ENCODE assay signal across 8 cellular contexts in genomic region chr22:37284807-37285355, GRCh38. TPM values are rescaled to one million over a fixed set of nuclear protein-coding genes. Genes with fewer than 3 reads are reported as not detected.
DNase-seq lines count a peak whose midpoint lies in the region; ATAC-seq and TF ChIP-seq lines count a peak whose summit lies in the region.

No MANE protein-coding gene starts in this region.

- H3K4me1 Mint-ChIP-seq in activated CD4-positive, alpha-beta memory T cell treated with anti-CD3 and anti-CD28 coated beads for 36 hours (ENCODE audit: low read depth) = peaks cover 66% of the 10 kb centered on the region

- H3K27me3 ChIP-seq in hepatocyte = peaks cover 5% of the 10 kb centered on the region

- no peaks in the 10 kb centered on the region for H3K4me1 ChIP-seq in hepatocyte (ENCODE audit: insufficient read depth)

- peak overlapping the region; percentile 82 for H3K4me3 Mint-ChIP-seq in activated CD4-positive, alpha-beta memory T cell treated with anti-CD3 and anti-CD28 coated beads for 36 hours

- POLR2A ChIA-PET in activated CD4-positive, alpha-beta memory T cell treated with anti-CD3 and anti-CD28 coated beads for 36 hours (lab: Charles Lee) = interaction anchor here (0.8 to 1.5 kb wide), 2 partner anchors 11 to 56 kb away, joined by 3 to 7 read pairs; no protein-coding TSS in a partner anchor

- ATAC-seq in GM18519 (IDR thresholded peaks at IDR 0.05; ENCODE audit: low FRiP score, unreplicated experiment) = no peak

- DNase-seq in stimulated activated CD4-positive, alpha-beta T cell treated with anti-CD3 and anti-CD28 coated beads, Interleukin-15, amount 100 ng/mL, for 24 hours = peak; percentile 41
- DNase-seq in stimulated activated CD4-positive, alpha-beta T cell treated with anti-CD3 and anti-CD28 coated beads, Interleukin-12 subunit alpha, Interleukin-12 subunit beta, amount 100 ng/mL, for 4 hours = no peak
- peak; percentile 59 for DNase-seq in activated CD4-positive, alpha-beta memory T cell treated with anti-CD3 and anti-CD28 coated beads for 36 hours
- peak; percentile 92 for DNase-seq in cardiac septum (ENCODE audit: low spot score)
- peak; percentile 20 for DNase-seq in stimulated activated naive CD4-positive, alpha-beta T cell treated with Interleukin-2 at 50 U/mL for 16 hours (lab: John Stamatoyannopoulos, UW)
- no peak for DNase-seq in hepatocyte (ENCODE audit: low spot score)
- no peak for DNase-seq in HUDEP-2 (lab: John Stamatoyannopoulos, UW; ENCODE audit: unreplicated experiment in 76 of 76)

- no peak overlapping the region for H2AFZ ChIP-seq in hepatocyte

- no peak overlapping the region for H3K27ac ChIP-seq in hepatocyte

- H3K27me3 Mint-ChIP-seq in activated CD4-positive, alpha-beta memory T cell treated with anti-CD3 and anti-CD28 coated beads for 36 hours = no peaks in the 10 kb centered on the region

- intact Hi-C loops in activated CD4-positive, alpha-beta memory T cell treated with anti-CD3 and anti-CD28 coated beads for 36 hours (cut with micrococcal nuclease) = loop anchor here (2.0 kb wide), 1 partner anchor 18 kb away; no protein-coding TSS in a partner anchor
- intact Hi-C loops in cardiac septum (cut with DNase I) = no loop called here

- 54% methylated on average over 13 of the region's 14 CpGs for WGBS in hepatocyte (ENCODE audit: low lambda C conversion rate, missing lambda C conversion rate)

- no peaks in the 10 kb centered on the region for H3K79me2 ChIP-seq in hepatocyte

- no peaks in the 10 kb centered on the region for H4K20me1 ChIP-seq in hepatocyte (ENCODE audit: insufficient read depth, poor library complexity, severe bottlenecking)

- CTCF ChIA-PET in activated CD4-positive, alpha-beta memory T cell treated with anti-CD3 and anti-CD28 coated beads for 36 hours (lab: Charles Lee) = interaction anchor here (0.8 to 2.0 kb wide), 6 partner anchors 12 to 174 kb away, joined by 3 to 6 read pairs (median 4); no protein-coding TSS in a partner anchor

- H3K36me3 ChIP-seq in hepatocyte (replicated peaks; ENCODE audit: insufficient read depth, low read depth) = no peaks in the 10 kb centered on the region

- H3K9me2 ChIP-seq in hepatocyte (replicated peaks; ENCODE audit: insufficient read depth) = no peaks in the 10 kb centered on the region

- H3K9me3 Mint-ChIP-seq in activated CD4-positive, alpha-beta memory T cell treated with anti-CD3 and anti-CD28 coated beads for 36 hours = no peaks in the 10 kb centered on the region

- TF ChIP-seq CTCF in hepatocyte (IDR thresholded peaks at IDR 0.05; ENCODE audit: poor library complexity) = no peak

- no peak overlapping the region for H3K4me3 ChIP-seq in hepatocyte

- H3K36me3 Mint-ChIP-seq in activated CD4-positive, alpha-beta memory T cell treated with anti-CD3 and anti-CD28 coated beads for 36 hours = peaks cover 23% of the 10 kb centered on the region

- H3K4me2 ChIP-seq in hepatocyte = no peak overlapping the region

- no peaks in the 10 kb centered on the region for H3K9me3 ChIP-seq in hepatocyte (ENCODE audit: low read depth)

- H3K27ac Mint-ChIP-seq in activated CD4-positive, alpha-beta memory T cell treated with anti-CD3 and anti-CD28 coated beads for 36 hours = peak overlapping the region; percentile 94

RNA-seq across cellular contexts. Expression of gene CYTH4, which starts 2.6 kb away (rescaled TPM):
- 10 to 100 TPM; 58.7 to 60.5 TPM for total RNA-seq in activated CD4-positive, alpha-beta memory T cell treated with anti-CD3 and anti-CD28 coated beads for 36 hours
- total RNA-seq in cardiac septum = 8.0 TPM
- total RNA-seq in hepatocyte = 0.57 and 0.96 TPM in 2 replicates
- polyA plus RNA-seq in hepatocyte = 0.24 and 0.94 TPM in 2 replicates

RNA-seq across cellular contexts. Expression of gene RAC2, which starts 40.8 kb away (rescaled TPM):
- total RNA-seq in activated CD4-positive, alpha-beta memory T cell treated with anti-CD3 and anti-CD28 coated beads for 36 hours = 100 to 1,000 TPM; 714 to 727 TPM
- total RNA-seq in cardiac septum (5.1 TPM), hepatocyte (4.7 and 10.5 TPM in 2 replicates)
- polyA plus RNA-seq in hepatocyte = 9.9 and 11.3 TPM in 2 replicates

Comparison
In these comparisons a context has a peak if more than half of its experiments do, and no peak if none do; other contexts are left out.
1. DNase-seq: peak in stimulated activated CD4-positive, alpha-beta T cell treated with anti-CD3 and anti-CD28 coated beads, Interleukin-15, amount 100 ng/mL, for 24 hours (single experiment), activated CD4-positive, alpha-beta memory T cell treated with anti-CD3 and anti-CD28 coated beads for 36 hours (single experiment), cardiac septum (single experiment) and stimulated activated naive CD4-positive, alpha-beta T cell treated with Interleukin-2 at 50 U/mL for 16 hours (single experiment); none in stimulated activated CD4-positive, alpha-beta T cell treated with anti-CD3 and anti-CD28 coated beads, Interleukin-12 subunit alpha, Interleukin-12 subunit beta, amount 100 ng/mL, for 4 hours (single experiment), hepatocyte (single experiment) and HUDEP-2 (0 of 76).
2. RNA of gene RAC2, which starts 40.8 kb away (total RNA-seq): 714 to 727 TPM in activated CD4-positive, alpha-beta memory T cell treated with anti-CD3 and anti-CD28 coated beads for 36 hours; 4.7 to 10.5 TPM in hepatocyte and 5.1 TPM in cardiac septum (single experiment); every median in the first group is over 10 times any median in the second.